ENCODE assay signal across 9 cellular contexts in the genomic region with DNA sequence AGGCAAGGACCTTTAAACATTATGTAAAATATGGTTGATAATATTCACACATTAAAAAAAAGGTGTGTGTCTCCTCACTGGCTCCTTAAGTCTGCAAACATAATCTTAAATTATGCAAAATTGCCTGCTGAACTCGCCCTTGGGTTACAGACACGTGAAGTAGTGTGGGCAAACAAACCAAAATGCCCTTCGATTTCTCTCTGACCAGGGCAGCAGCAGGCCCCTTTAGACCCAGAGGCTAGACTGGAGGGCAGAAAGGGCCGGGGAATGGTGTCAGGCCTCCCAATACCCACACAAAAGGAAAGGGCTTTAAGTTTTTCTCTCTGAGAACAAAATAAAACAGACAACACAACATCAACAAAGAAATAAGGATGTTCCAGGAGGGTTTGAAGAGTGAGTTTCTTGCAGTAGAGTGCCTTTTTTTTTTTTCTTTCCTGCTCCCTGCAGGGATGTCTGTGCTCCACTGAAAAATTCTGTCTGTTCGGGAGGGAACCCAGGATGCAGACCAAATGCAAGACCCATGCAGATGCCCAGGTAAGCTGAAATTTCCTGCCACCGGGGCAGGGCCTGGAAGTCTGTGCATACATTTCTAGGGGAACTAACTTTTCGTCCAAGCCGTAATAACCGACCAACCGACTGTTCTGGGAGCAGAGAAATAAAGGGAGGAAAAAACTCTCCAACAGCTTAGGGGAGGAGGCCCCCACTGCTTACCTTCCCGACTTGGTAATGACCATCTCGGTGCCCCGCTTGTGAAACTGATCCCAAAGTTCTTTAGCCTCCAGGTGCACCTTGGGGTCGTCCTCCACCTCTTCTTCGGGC. TPM values are rescaled to one million over a fixed set of nuclear protein-coding genes. Genes with fewer than 3 reads are reported as not detected.
A peak's percentile ranks its signal among the peaks of the same experiment; 100 is the strongest.
DNase-seq lines count a peak whose midpoint lies in the region; ATAC-seq and TF ChIP-seq lines count a peak whose summit lies in the region.
"Had no signal": no experiment of that assay in that cellular context is flagged by ENCODE, and none has a peak within 500 bp of the region (broad histone marks: within the 10 kb centered on the region; RNA-seq: fewer than 3 reads in every experiment).

No MANE protein-coding gene starts in this region.

- H3K9ac ChIP-seq in KMS-11: peak overlapping the region; percentile 70; the same call in 1 of the 2 replicates
- H3K9ac ChIP-seq in neural progenitor cell: no peak overlapping the region

- peak overlapping the region; percentile 91 for H3K4me3 ChIP-seq in BE2C (ENCODE audit: low read depth, low read length)
- no peak overlapping the region for H3K4me3 ChIP-seq in KMS-11 (IDR thresholded peaks at IDR 0.05; ENCODE audit: insufficient read depth, low read depth, low read length)
- H3K4me3 ChIP-seq in epithelial cell of esophagus (ENCODE audit: low read length): peak overlapping the region; percentile 58
- peak overlapping the region; percentile 45 for H3K4me3 ChIP-seq in neural progenitor cell

- H3K9me3 ChIP-seq in BE2C (no peaks in the 10 kb centered on the region), neural progenitor cell (ENCODE audit: low read depth) (no peaks in the 10 kb centered on the region)

- H3K4me3 Mint-ChIP-seq in neural progenitor cell: peak overlapping the region; percentile 55

- H3K79me2 ChIP-seq in KMS-11 (ENCODE audit: insufficient read depth, low read depth) (no peaks in the 10 kb centered on the region), neural progenitor cell (ENCODE audit: low read depth) (no peaks in the 10 kb centered on the region)

- H3K36me3 Mint-ChIP-seq in neural progenitor cell: no peaks in the 10 kb centered on the region

- peaks cover 10% of the 10 kb centered on the region for H3K9me3 Mint-ChIP-seq in neural progenitor cell

- no peak for TF ChIP-seq CTCF in BE2C (IDR thresholded peaks at IDR 0.05; ENCODE audit: low read depth, low read length)
- TF ChIP-seq CTCF in KMS-11 (conservative IDR thresholded peaks at IDR 0.05; ENCODE audit: low read depth, low read length): no peak
- no peak for TF ChIP-seq CTCF in epithelial cell of esophagus (IDR thresholded peaks at IDR 0.05; ENCODE audit: insufficient read depth, low read depth, low read length, missing control alignments)
- TF ChIP-seq CTCF in neural progenitor cell (IDR thresholded peaks at IDR 0.05): no peak

- H3K4me2 ChIP-seq in KMS-11 (peak overlapping the region; percentile 37), neural progenitor cell (peak overlapping the region; percentile 77)

- no peaks in the 10 kb centered on the region for H4K20me1 ChIP-seq in KMS-11 (ENCODE audit: insufficient read depth)
- peaks cover 93% of the 10 kb centered on the region for H4K20me1 ChIP-seq in neural progenitor cell (ENCODE audit: low read depth)

- ATAC-seq in GM18909 (IDR thresholded peaks at IDR 0.05; ENCODE audit: poor library complexity, unreplicated experiment): no peak

- DNase-seq in BE2C: no peak
- DNase-seq in epithelial cell of esophagus (ENCODE audit: low read depth): no peak
- no peak for DNase-seq in neural progenitor cell (ENCODE audit: low spot score)
- no peak for DNase-seq in NCI-H1694 treated with DMSO at 0.1 percent for 48 hours (lab: John Stamatoyannopoulos, UW)
- no peak for DNase-seq in ACHN
- DNase-seq in GM03348 (ENCODE audit: low spot score): no peak
- DNase-seq: effector CD4-positive, alpha-beta T cell had no signal

- peaks cover 48% of the 10 kb centered on the region for H3F3A ChIP-seq in neural progenitor cell (ENCODE audit: low read depth)

- H3K4me1 ChIP-seq in BE2C (peaks cover 7% of the 10 kb centered on the region), KMS-11 (ENCODE audit: low read depth, poor library complexity, severe bottlenecking) (peaks cover 5% of the 10 kb centered on the region), neural progenitor cell (peaks cover 37% of the 10 kb centered on the region)

- H3K27ac ChIP-seq in KMS-11 (no peak overlapping the region), neural progenitor cell (no peak overlapping the region)

- H3K4me1 Mint-ChIP-seq in neural progenitor cell: peaks cover 37% of the 10 kb centered on the region

- H3K27me3 ChIP-seq in BE2C (no peaks in the 10 kb centered on the region), KMS-11 (ENCODE audit: insufficient read depth, low read depth) (no peaks in the 10 kb centered on the region), neural progenitor cell (peaks cover 99% of the 10 kb centered on the region)

- H2AFZ ChIP-seq in KMS-11 (ENCODE audit: low read depth): peak overlapping the region; percentile 76; the same call in 1 of the 2 replicates
- no peak overlapping the region for H2AFZ ChIP-seq in neural progenitor cell (replicated peaks)

- in situ Hi-C loops in ACHN (cut with HindIII; ENCODE audit: low pct_ligation_motif_present, low pct_unique_long_range_greater_than_20kb, low sequenced_read_pairs): no loop called here

- H3K27ac Mint-ChIP-seq in neural progenitor cell: no peak overlapping the region

- peaks cover 54% of the 10 kb centered on the region for H3K36me3 ChIP-seq in BE2C
- H3K36me3 ChIP-seq in KMS-11 (ENCODE audit: insufficient read depth): no peaks in the 10 kb centered on the region
- no peaks in the 10 kb centered on the region for H3K36me3 ChIP-seq in neural progenitor cell

- peaks cover 92% of the 10 kb centered on the region for H3K27me3 Mint-ChIP-seq in neural progenitor cell (ENCODE audit: insufficient read depth, low read depth)

RNA-seq across cellular contexts. Expression of a gene that starts 1.7 kb away (rescaled TPM):
- polyA plus RNA-seq in BE2C (2012; ENCODE audit: insufficient read depth, insufficient read length, low read depth): 60.5 TPM
- not detected in 2 replicates for total RNA-seq in neural progenitor cell (ENCODE audit: low replicate concordance)
